ENCODE assay signal across 9 cellular contexts in the genomic region with DNA sequence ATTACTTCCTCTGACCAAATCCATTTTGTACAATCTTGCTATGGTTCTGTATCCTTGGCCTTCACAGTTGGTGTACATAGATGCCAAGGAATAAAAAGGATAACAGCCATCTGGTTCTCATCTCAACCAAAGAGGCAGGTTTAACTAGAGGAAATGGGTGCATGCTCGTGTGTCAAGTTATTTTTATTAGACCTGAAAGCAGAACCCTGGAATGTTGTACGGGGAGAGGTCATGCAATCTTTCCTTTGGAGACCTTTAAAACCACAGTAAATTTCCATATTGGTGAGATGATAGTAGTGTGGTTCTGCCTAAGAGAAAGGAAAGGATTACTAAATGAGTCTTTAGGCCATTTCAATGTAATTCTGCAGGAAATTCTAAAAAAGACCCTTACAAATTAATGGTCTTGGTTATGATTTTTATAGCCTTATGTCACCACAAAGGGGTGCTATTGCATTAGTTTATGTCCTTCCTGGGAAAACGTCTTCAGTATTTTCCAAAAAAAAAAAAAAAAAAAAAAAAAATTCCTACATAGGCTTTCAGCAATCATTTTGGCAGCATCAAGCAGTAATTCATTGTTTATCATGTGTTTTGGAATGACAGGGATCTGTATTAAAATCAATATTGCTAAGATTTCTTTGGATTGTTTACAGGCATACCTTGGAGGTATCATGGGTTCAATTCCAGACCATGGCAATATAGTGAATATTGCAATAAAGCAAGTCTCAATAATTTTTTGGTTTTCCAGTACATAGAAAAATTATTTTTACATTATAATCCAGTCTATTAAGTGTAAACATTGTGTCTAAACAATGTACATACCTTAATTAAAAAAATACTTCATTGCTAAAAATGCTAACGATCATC.
A peak's percentile ranks its signal among the peaks of the same experiment; 100 is the strongest.
DNase-seq lines count a peak whose midpoint lies in the region; ATAC-seq and TF ChIP-seq lines count a peak whose summit lies in the region.
"Had no signal": no experiment of that assay in that cellular context is flagged by ENCODE, and none has a peak within 500 bp of the region (broad histone marks: within the 10 kb centered on the region; RNA-seq: fewer than 3 reads in every experiment).

No MANE protein-coding gene starts in this region.

- no peaks in the 10 kb centered on the region for H4K20me1 ChIP-seq in PC-9 (ENCODE audit: insufficient read depth)

- no peaks in the 10 kb centered on the region for H3K4me1 ChIP-seq in PC-9 (replicated peaks; ENCODE audit: insufficient read depth)

- no peaks in the 10 kb centered on the region for H3K36me3 ChIP-seq in PC-9 (ENCODE audit: low read depth)

- no peak overlapping the region for H2AFZ ChIP-seq in PC-9

- CTCF ChIA-PET in PC-9 (lab: Charles Lee), result interaction anchor here (1.5 kb wide), 1 partner anchor 1132 kb away, joined by 4 read pairs; no protein-coding TSS in a partner anchor

- DNase-seq in NCI-H1436 (lab: John Stamatoyannopoulos, UW) (peak; percentile 7), NCI-H1436 treated with DMSO at 0.1 percent for 48 hours (lab: John Stamatoyannopoulos, UW) (no peak), PC-9 (peak in 1 of 2 experiments; percentile 45), fibroblast of the aortic adventitia (ENCODE audit: low read depth) (peak; percentile 80), stromal cell of bone marrow (ENCODE audit: low read depth) (peak; percentile 31), nucleus accumbens (lab: John Stamatoyannopoulos, UW) (no peak)
- no peak for DNase-seq in activated CD4-positive, alpha-beta T cell treated with anti-CD3 and anti-CD28 coated beads, Interleukin-2, amount 50 U/mL, for 48 hours
- DNase-seq: CD4-positive, CD25-positive, alpha-beta regulatory T cell had no signal

- no peaks in the 10 kb centered on the region for H3F3A ChIP-seq in PC-9 (ENCODE audit: insufficient read depth, low read depth)

- H3K4me3 ChIP-seq in PC-9 (no peak overlapping the region), fibroblast of the aortic adventitia (ENCODE audit: low read depth, low read length) (no peak overlapping the region)

- ATAC-seq in HG02588 (IDR thresholded peaks at IDR 0.05; ENCODE audit: unreplicated experiment), result no peak

- no peaks in the 10 kb centered on the region for H3K9me2 ChIP-seq in PC-9 (ENCODE audit: insufficient read depth)

- no peaks in the 10 kb centered on the region for H3K9me3 ChIP-seq in PC-9 (ENCODE audit: insufficient read depth, low read depth)

- no peak overlapping the region for H3K4me2 ChIP-seq in PC-9

- intact Hi-C loops in PC-9 (cut with micrococcal nuclease; ENCODE audit: unreplicated experiment), result loop anchor here (1.0 kb wide), 3 partner anchors 1132 to 1437 kb away; no protein-coding TSS in a partner anchor

- POLR2A ChIA-PET in PC-9 (lab: Charles Lee; ENCODE audit: unreplicated experiment), result no interaction called here

- no peaks in the 10 kb centered on the region for H3K79me2 ChIP-seq in PC-9 (ENCODE audit: low read depth)

- H3K27me3 ChIP-seq in PC-9 (ENCODE audit: insufficient read depth, low read depth), result no peaks in the 10 kb centered on the region

- BruUV-seq in PC-9 (replicated peaks; lab: Mats Ljungman, UMichigan), result no TSS peak

- H3K27ac ChIP-seq in PC-9, result no peak overlapping the region

- TF ChIP-seq CTCF in PC-9 (conservative IDR thresholded peaks at IDR 0.05), result peak; percentile 84
- TF ChIP-seq CTCF in fibroblast of the aortic adventitia (IDR thresholded peaks at IDR 0.05; ENCODE audit: insufficient read depth, low read length), result peak; percentile 45

Comparison
In these comparisons a context has a peak if more than half of its experiments do, and no peak if none do; other contexts are left out.
1. DNase-seq: peak in NCI-H1436 (single experiment), fibroblast of the aortic adventitia (single experiment) and stromal cell of bone marrow (single experiment); none in NCI-H1436 treated with DMSO at 0.1 percent for 48 hours (single experiment), nucleus accumbens (0 of 56) and activated CD4-positive, alpha-beta T cell treated with anti-CD3 and anti-CD28 coated beads, Interleukin-2, amount 50 U/mL, for 48 hours (0 of 2).